In the genomic region with DNA sequence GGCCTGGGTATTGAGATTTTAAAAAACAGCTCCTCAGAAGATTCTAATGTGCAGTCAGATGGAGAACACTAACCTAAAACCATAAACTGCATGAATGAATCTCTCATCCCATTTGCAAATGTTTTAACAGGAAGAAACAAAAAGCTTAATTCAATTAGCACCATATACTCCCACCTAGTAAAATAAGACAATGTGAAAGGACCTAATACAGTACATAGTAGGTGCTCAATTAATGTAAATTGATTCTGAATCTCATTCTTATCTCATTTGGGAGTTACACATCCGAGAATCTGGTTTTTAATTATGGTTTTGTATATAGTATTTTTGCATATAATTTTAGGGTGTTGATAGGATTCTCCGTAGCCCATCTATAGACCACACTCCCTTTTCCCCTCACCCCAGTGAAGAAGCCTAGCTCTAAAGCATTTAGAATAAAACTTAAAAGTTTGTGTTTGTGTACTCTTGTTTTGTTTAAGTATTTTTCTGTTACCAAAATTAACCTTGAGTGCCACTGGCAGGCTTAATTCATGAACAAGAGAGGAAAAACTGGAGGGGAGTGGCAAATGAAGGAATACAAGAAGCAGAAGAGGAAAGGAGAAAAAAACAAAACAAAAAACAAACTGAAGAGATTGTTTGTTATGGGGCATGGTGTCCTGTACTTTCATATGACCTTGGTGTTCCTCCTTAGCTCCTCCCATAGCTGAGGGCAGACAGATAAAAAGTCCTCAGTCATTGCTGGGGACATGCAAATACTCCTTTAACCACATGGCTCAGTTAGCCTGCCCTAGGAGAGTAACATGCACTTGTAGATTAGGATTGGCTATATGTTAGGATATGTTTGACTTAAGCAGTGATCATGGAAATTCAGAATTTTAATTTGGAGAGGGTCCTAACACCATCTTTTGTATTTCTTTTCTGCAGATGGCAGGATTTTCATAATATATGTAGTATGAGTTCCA, we compare ENCODE assay signal across 8 cellular contexts. TPM values are rescaled to one million over a fixed set of nuclear protein-coding genes. Genes with fewer than 3 reads are reported as not detected.
DNase-seq lines count a peak whose midpoint lies in the region; ATAC-seq and TF ChIP-seq lines count a peak whose summit lies in the region.

No MANE protein-coding gene starts in this region.

- CTCF ChIA-PET in activated CD8-positive, alpha-beta T cell treated with anti-CD3 and anti-CD28 coated beads for 36 hours (lab: Charles Lee) = interaction anchor here (0.8 to 6.4 kb wide), 36 partner anchors 9 to 406 kb away, joined by 3 to 126 read pairs (median 5); a partner anchor contains a TSS

- no peak overlapping the region for H3K27ac ChIP-seq in iPS DF 6.9 (ENCODE audit: low read length)

- no peak for TF ChIP-seq CTCF in GM12865 (IDR thresholded peaks at IDR 0.05; ENCODE audit: insufficient read depth, low read depth, low read length, missing control alignments)
- TF ChIP-seq CTCF in activated CD8-positive, alpha-beta T cell treated with anti-CD3 and anti-CD28 coated beads for 36 hours (IDR thresholded peaks at IDR 0.05) = no peak

- no peaks in the 10 kb centered on the region for H3K9me3 Mint-ChIP-seq in activated CD8-positive, alpha-beta T cell treated with anti-CD3 and anti-CD28 coated beads for 36 hours
- no peaks in the 10 kb centered on the region for H3K9me3 Mint-ChIP-seq in stimulated activated naive CD8-positive, alpha-beta T cell treated with anti-CD3 and anti-CD28 coated beads, Interleukin-15, Interleukin-2, amounts not matched to agents 100 ng/mL and 50 ng/mL, for 24 hours

- no CpG with 5 or more reads among the region's 2 CpGs for WGBS in iPS DF 6.9 (ENCODE audit: insufficient coverage, insufficient read length)

- H3K27me3 Mint-ChIP-seq in activated CD8-positive, alpha-beta T cell treated with anti-CD3 and anti-CD28 coated beads for 36 hours = no peaks in the 10 kb centered on the region
- no peaks in the 10 kb centered on the region for H3K27me3 Mint-ChIP-seq in stimulated activated naive CD8-positive, alpha-beta T cell treated with anti-CD3 and anti-CD28 coated beads, Interleukin-15, Interleukin-2, amounts not matched to agents 100 ng/mL and 50 ng/mL, for 24 hours

- H3K9me3 ChIP-seq in iPS DF 6.9 (ENCODE audit: control insufficient read depth, insufficient read depth, low read length) = no peaks in the 10 kb centered on the region

- peak; percentile 58 for ATAC-seq in GM21723 (IDR thresholded peaks at IDR 0.05; ENCODE audit: unreplicated experiment)
- peak; percentile 13 for ATAC-seq in activated CD8-positive, alpha-beta T cell treated with anti-CD3 and anti-CD28 coated beads for 36 hours

- DNase-seq in GM12865 (ENCODE audit: low read depth) (peak; percentile 86), iPS DF 6.9 (ENCODE audit: low read depth, low spot score) (no peak), NCI-H2227 (lab: John Stamatoyannopoulos, UW; ENCODE audit: unreplicated experiment) (no peak)
- peak; percentile 50 for DNase-seq in Jurkat, Clone E6-1 (ENCODE audit: low read depth, low spot score)
- peak; percentile 29 for DNase-seq in activated CD8-positive, alpha-beta T cell treated with anti-CD3 and anti-CD28 coated beads for 36 hours
- no peak for DNase-seq in stimulated activated CD4-positive, alpha-beta T cell treated with anti-CD3 and anti-CD28 coated beads, Interleukin-4, amount 100 ng/mL, for 4 hours

- H3K36me3 ChIP-seq in iPS DF 6.9 (ENCODE audit: control insufficient read depth, insufficient read depth, low read length) = no peaks in the 10 kb centered on the region; the same call in 1 of the 2 replicates

- POLR2A ChIA-PET in activated CD8-positive, alpha-beta T cell treated with anti-CD3 and anti-CD28 coated beads for 36 hours (lab: Charles Lee) = interaction anchor here (0.8 to 2.7 kb wide), 12 partner anchors 9 to 332 kb away, joined by 3 to 19 read pairs (median 5); a partner anchor contains a TSS

- H3K4me3 Mint-ChIP-seq in activated CD8-positive, alpha-beta T cell treated with anti-CD3 and anti-CD28 coated beads for 36 hours = peak overlapping the region; percentile 85
- peak overlapping the region; percentile 96 for H3K4me3 Mint-ChIP-seq in stimulated activated naive CD8-positive, alpha-beta T cell treated with anti-CD3 and anti-CD28 coated beads, Interleukin-15, Interleukin-2, amounts not matched to agents 100 ng/mL and 50 ng/mL, for 24 hours

- no peaks in the 10 kb centered on the region; the same call in 1 of the 2 replicates for H3K4me1 ChIP-seq in iPS DF 6.9 (ENCODE audit: control insufficient read depth, insufficient read depth, low read length)

- intact Hi-C loops in activated CD8-positive, alpha-beta T cell treated with anti-CD3 and anti-CD28 coated beads for 36 hours (cut with micrococcal nuclease) = loop anchor here (5.0 kb wide), 1 partner anchor 37 kb away; no protein-coding TSS in a partner anchor

- H3K27me3 ChIP-seq in iPS DF 6.9 (ENCODE audit: control insufficient read depth, insufficient read depth, low read length) = no peaks in the 10 kb centered on the region

- peaks cover 21% of the 10 kb centered on the region for H3K36me3 Mint-ChIP-seq in activated CD8-positive, alpha-beta T cell treated with anti-CD3 and anti-CD28 coated beads for 36 hours (ENCODE audit: low read depth)
- peaks cover 33% of the 10 kb centered on the region for H3K36me3 Mint-ChIP-seq in stimulated activated naive CD8-positive, alpha-beta T cell treated with anti-CD3 and anti-CD28 coated beads, Interleukin-15, Interleukin-2, amounts not matched to agents 100 ng/mL and 50 ng/mL, for 24 hours (ENCODE audit: low read depth)

- H3K4me3 ChIP-seq in GM12865 (ENCODE audit: low read depth, low read length) = peak overlapping the region; percentile 88
- H3K4me3 ChIP-seq in Jurkat, Clone E6-1 (ENCODE audit: low read length) = peak overlapping the region; percentile 89
- H3K4me3 ChIP-seq in iPS DF 6.9 (ENCODE audit: low read length) = peak overlapping the region; percentile 68; the same call in 1 of the 2 replicates

- peak overlapping the region; percentile 97 for H3K27ac Mint-ChIP-seq in activated CD8-positive, alpha-beta T cell treated with anti-CD3 and anti-CD28 coated beads for 36 hours
- peak overlapping the region; percentile 93 for H3K27ac Mint-ChIP-seq in stimulated activated naive CD8-positive, alpha-beta T cell treated with anti-CD3 and anti-CD28 coated beads, Interleukin-15, Interleukin-2, amounts not matched to agents 100 ng/mL and 50 ng/mL, for 24 hours

- peaks cover 43% of the 10 kb centered on the region for H3K4me1 Mint-ChIP-seq in activated CD8-positive, alpha-beta T cell treated with anti-CD3 and anti-CD28 coated beads for 36 hours (ENCODE audit: low read depth)
- H3K4me1 Mint-ChIP-seq in stimulated activated naive CD8-positive, alpha-beta T cell treated with anti-CD3 and anti-CD28 coated beads, Interleukin-15, Interleukin-2, amounts not matched to agents 100 ng/mL and 50 ng/mL, for 24 hours (ENCODE audit: low read depth) = peaks cover 54% of the 10 kb centered on the region

RNA-seq across cellular contexts. Expression of a gene that starts 1.2 kb away (rescaled TPM):
- 48.7 TPM for polyA plus RNA-seq in Jurkat, Clone E6-1 (2012; ENCODE audit: insufficient read depth, insufficient read length)
- 10 to 100 TPM; 34.1 to 35.0 TPM for total RNA-seq in activated CD8-positive, alpha-beta T cell treated with anti-CD3 and anti-CD28 coated beads for 36 hours

RNA-seq across cellular contexts. Expression of a gene that starts 12.1 kb away (rescaled TPM):
- 0.26 TPM for polyA plus RNA-seq in Jurkat, Clone E6-1 (2012; ENCODE audit: insufficient read depth, insufficient read length)
- total RNA-seq in activated CD8-positive, alpha-beta T cell treated with anti-CD3 and anti-CD28 coated beads for 36 hours = under 1 TPM; 0.31 to 0.61 TPM

RNA-seq across cellular contexts. Expression of a gene that starts 42.8 kb away (rescaled TPM):
- 48.8 TPM for polyA plus RNA-seq in Jurkat, Clone E6-1 (2012; ENCODE audit: insufficient read depth, insufficient read length)
- 10 to 100 TPM; 82.4 to 88.3 TPM for total RNA-seq in activated CD8-positive, alpha-beta T cell treated with anti-CD3 and anti-CD28 coated beads for 36 hours

RNA-seq across cellular contexts. Expression of a gene that starts 46.4 kb away (rescaled TPM):
- polyA plus RNA-seq in Jurkat, Clone E6-1 (2012; ENCODE audit: insufficient read depth, insufficient read length) = 22.4 TPM
- 10 to 100 TPM; 50.1 to 57.4 TPM for total RNA-seq in activated CD8-positive, alpha-beta T cell treated with anti-CD3 and anti-CD28 coated beads for 36 hours

Comparison
In these comparisons a context has a peak if more than half of its experiments do, and no peak if none do; other contexts are left out.
1. DNase-seq: peak in GM12865 (single experiment), Jurkat, Clone E6-1 (single experiment) and activated CD8-positive, alpha-beta T cell treated with anti-CD3 and anti-CD28 coated beads for 36 hours (single experiment); none in iPS DF 6.9 (single experiment), stimulated activated CD4-positive, alpha-beta T cell treated with anti-CD3 and anti-CD28 coated beads, Interleukin-4, amount 100 ng/mL, for 4 hours (0 of 2) and NCI-H2227 (single experiment).
2. Peak in every context shown above with its lines, with median percentiles within 50 percentile points of each other: H3K4me3 ChIP-seq.